15 cellular contexts compared by ENCODE assay signal in the genomic region with DNA sequence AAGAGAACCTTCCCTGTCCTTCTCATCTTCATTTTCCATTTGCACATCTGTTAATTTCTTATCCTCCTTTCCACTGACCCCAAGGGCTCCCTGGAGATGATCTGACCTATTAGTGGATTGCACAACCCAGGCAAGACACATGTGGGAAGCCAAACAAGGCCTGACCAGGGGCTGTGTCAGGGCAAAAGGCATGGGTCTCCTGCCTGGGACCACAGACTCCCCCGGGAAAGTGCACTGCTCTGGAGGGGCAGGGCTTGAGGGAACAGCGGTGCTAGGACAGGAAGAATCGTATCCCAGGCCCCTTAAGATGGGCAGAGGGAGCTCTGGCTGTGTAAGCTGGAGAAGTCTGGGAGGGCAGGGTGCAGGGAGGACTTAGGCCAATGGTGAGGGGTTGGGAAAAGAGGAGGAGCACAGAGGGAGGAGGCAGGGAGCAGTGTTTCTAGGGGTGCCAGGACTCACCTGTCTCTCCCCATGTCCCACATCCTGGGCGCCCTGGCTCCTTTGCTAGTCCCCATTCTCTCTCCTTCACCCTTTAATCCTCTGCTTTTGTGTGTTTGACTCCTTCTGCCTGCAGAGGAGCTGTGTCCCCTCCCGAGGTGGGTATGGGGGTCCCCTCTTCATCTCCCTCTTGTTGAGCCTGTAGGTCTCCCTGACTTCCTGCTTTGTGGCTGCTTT. TPM values are rescaled to one million over a fixed set of nuclear protein-coding genes. Genes with fewer than 3 reads are reported as not detected.
DNase-seq lines count a peak whose midpoint lies in the region; ATAC-seq, FAIRE-seq and TF ChIP-seq lines count a peak whose summit lies in the region.
"Had no signal": no experiment of that assay in that cellular context is flagged by ENCODE, and none has a peak within 500 bp of the region (broad histone marks: within the 10 kb centered on the region; RNA-seq: fewer than 3 reads in every experiment).

No MANE protein-coding gene starts in this region.

- H3K27me3 ChIP-seq in GM23338 (ENCODE audit: insufficient read depth) (no peaks in the 10 kb centered on the region), psoas muscle (ENCODE audit: insufficient read depth in 3 of 3, low read length in 2 of 3) (no peaks in the 10 kb centered on the region)
- H3K27me3 ChIP-seq: stomach had no signal

- H3K9me3 ChIP-seq in psoas muscle = no peaks in the 10 kb centered on the region
- H3K9me3 ChIP-seq: stomach had no signal

- ATAC-seq in GM23338 (no peak), left cardiac atrium (peak; percentile 22 to 48), psoas muscle (peak; percentile 11 to 62 (median 27)), GM18909 (IDR thresholded peaks at IDR 0.05; ENCODE audit: poor library complexity, unreplicated experiment) (no peak)
- ATAC-seq in activated T-helper 17 cell treated with anti-CD3 and anti-CD28 coated beads, Interleukin-2, amount 50 U/mL, for 72 hours (replicated peaks) = no peak
- ATAC-seq: HCT116 had no signal

- H3F3A ChIP-seq in GM23338 (replicated peaks; ENCODE audit: low read depth) = 0 out of 2 replicates have a peak, but pooled peaks cover 2% of the 10 kb centered on the region

- H3K79me2 ChIP-seq in GM23338 (replicated peaks; ENCODE audit: insufficient read depth) = peaks cover 40% of the 10 kb centered on the region

- FAIRE-seq in urothelium cell line (lab: Jason Lieb, UNC) = no peak

- H3K4me1 ChIP-seq in GM23338 (ENCODE audit: insufficient read depth) (peaks cover 21% of the 10 kb centered on the region), psoas muscle (no peaks in the 10 kb centered on the region)

- 0 out of 2 replicates have a peak overlapping the region, but pooled peaks have one; percentile 39 for H3K27ac ChIP-seq in GM23338 (ENCODE audit: low read depth)
- H3K27ac ChIP-seq in psoas muscle = peak overlapping the region; percentile 3
- H3K27ac ChIP-seq: stomach had no signal

- H3K4me3 Mint-ChIP-seq in GM23338 = no peak overlapping the region; the same call in 2 of the 3 replicates
- peak overlapping the region; percentile 11 for H3K4me3 Mint-ChIP-seq in activated T-helper 17 cell treated with anti-CD3 and anti-CD28 coated beads, Interleukin-2, amount 50 U/mL, for 72 hours
- no peak overlapping the region for H3K4me3 Mint-ChIP-seq in activated T-helper 2 cell treated with anti-CD3 and anti-CD28 coated beads, Interferon-gamma antibody, Interleukin-2, Interleukin-4, amounts not matched to agents 10 μg/mL and 5 μg/mL and 100 μg/mL, durations not matched to agents 14 hours and 24 hours and 36 hours (ENCODE audit: low read depth)
- H3K4me3 Mint-ChIP-seq: memory B cell had no signal

- peaks cover 27% of the 10 kb centered on the region for H4K20me1 ChIP-seq in GM23338 (replicated peaks; ENCODE audit: insufficient read depth)

- no peak overlapping the region for H3K4me2 ChIP-seq in GM23338

- peaks cover 4% of the 10 kb centered on the region; the same call in 1 of the 2 replicates for H3K36me3 ChIP-seq in GM23338 (ENCODE audit: insufficient read depth)
- H3K36me3 ChIP-seq in psoas muscle (ENCODE audit: insufficient read depth in 1 of 2, low read depth in 1 of 2) = peaks cover 0 to 26% of the 10 kb centered on the region in 2 donors

- H3K36me3 Mint-ChIP-seq in GM23338 (ENCODE audit: low read depth) = peaks cover 68% of the 10 kb centered on the region
- peaks cover 33% of the 10 kb centered on the region for H3K36me3 Mint-ChIP-seq in activated T-helper 17 cell treated with anti-CD3 and anti-CD28 coated beads, Interleukin-2, amount 50 U/mL, for 72 hours (ENCODE audit: low read depth)
- no peaks in the 10 kb centered on the region for H3K36me3 Mint-ChIP-seq in activated T-helper 2 cell treated with anti-CD3 and anti-CD28 coated beads, Interferon-gamma antibody, Interleukin-2, Interleukin-4, amounts not matched to agents 10 μg/mL and 5 μg/mL and 100 μg/mL, durations not matched to agents 14 hours and 24 hours and 36 hours (ENCODE audit: low read depth)
- H3K36me3 Mint-ChIP-seq: memory B cell had no signal

- peaks cover 17% of the 10 kb centered on the region for H3K27me3 Mint-ChIP-seq in GM23338 (ENCODE audit: insufficient read depth, low read depth, poor library complexity)
- H3K27me3 Mint-ChIP-seq in activated T-helper 17 cell treated with anti-CD3 and anti-CD28 coated beads, Interleukin-2, amount 50 U/mL, for 72 hours = no peaks in the 10 kb centered on the region
- no peaks in the 10 kb centered on the region for H3K27me3 Mint-ChIP-seq in activated T-helper 2 cell treated with anti-CD3 and anti-CD28 coated beads, Interferon-gamma antibody, Interleukin-2, Interleukin-4, amounts not matched to agents 10 μg/mL and 5 μg/mL and 100 μg/mL, durations not matched to agents 14 hours and 24 hours and 36 hours (ENCODE audit: low read depth)

- no peak for DNase-seq in GM23338 (ENCODE audit: low spot score)
- peak; percentile 38 for DNase-seq in left cardiac atrium
- peak in 1 of 2 donors; percentile 75 for DNase-seq in psoas muscle
- no peak for DNase-seq in SW 1271 (lab: John Stamatoyannopoulos, UW)
- DNase-seq in activated T-helper 2 cell treated with anti-CD3 and anti-CD28 coated beads, Interferon-gamma antibody, Interleukin-2, Interleukin-4, amounts not matched to agents 10 μg/mL and 5 μg/mL and 100 μg/mL, durations not matched to agents 14 hours and 24 hours and 36 hours (ENCODE audit: low spot score) = no peak
- DNase-seq in urothelium cell line (ENCODE audit: low spot score) = no peak
- DNase-seq: AML-193, cortex of kidney, NCI-H1694, NCI-H510A, stomach had no signal

- TF ChIP-seq CTCF in GM23338 (conservative IDR thresholded peaks at IDR 0.05; ENCODE audit: low read depth in 2 of 2) (no peak), psoas muscle (IDR thresholded peaks at IDR 0.05) (no peak)

- no peak overlapping the region for H3K27ac Mint-ChIP-seq in GM23338
- H3K27ac Mint-ChIP-seq in activated T-helper 17 cell treated with anti-CD3 and anti-CD28 coated beads, Interleukin-2, amount 50 U/mL, for 72 hours = peak overlapping the region; percentile 82
- no peak overlapping the region for H3K27ac Mint-ChIP-seq in activated T-helper 2 cell treated with anti-CD3 and anti-CD28 coated beads, Interferon-gamma antibody, Interleukin-2, Interleukin-4, amounts not matched to agents 10 μg/mL and 5 μg/mL and 100 μg/mL, durations not matched to agents 14 hours and 24 hours and 36 hours
- H3K27ac Mint-ChIP-seq: memory B cell had no signal

- H3K9me3 Mint-ChIP-seq in GM23338 = no peaks in the 10 kb centered on the region
- no peaks in the 10 kb centered on the region for H3K9me3 Mint-ChIP-seq in activated T-helper 17 cell treated with anti-CD3 and anti-CD28 coated beads, Interleukin-2, amount 50 U/mL, for 72 hours
- no peaks in the 10 kb centered on the region for H3K9me3 Mint-ChIP-seq in activated T-helper 2 cell treated with anti-CD3 and anti-CD28 coated beads, Interferon-gamma antibody, Interleukin-2, Interleukin-4, amounts not matched to agents 10 μg/mL and 5 μg/mL and 100 μg/mL, durations not matched to agents 14 hours and 24 hours and 36 hours
- H3K9me3 Mint-ChIP-seq: memory B cell had no signal

- peaks cover 44% of the 10 kb centered on the region for H3K4me1 Mint-ChIP-seq in GM23338
- H3K4me1 Mint-ChIP-seq in activated T-helper 17 cell treated with anti-CD3 and anti-CD28 coated beads, Interleukin-2, amount 50 U/mL, for 72 hours = peaks cover 47% of the 10 kb centered on the region
- H3K4me1 Mint-ChIP-seq in activated T-helper 2 cell treated with anti-CD3 and anti-CD28 coated beads, Interferon-gamma antibody, Interleukin-2, Interleukin-4, amounts not matched to agents 10 μg/mL and 5 μg/mL and 100 μg/mL, durations not matched to agents 14 hours and 24 hours and 36 hours (ENCODE audit: low read depth) = peaks cover 25% of the 10 kb centered on the region

- H2AFZ ChIP-seq in GM23338 = no peak overlapping the region

- H3K4me3 ChIP-seq in GM23338 = no peak overlapping the region
- no peak overlapping the region for H3K4me3 ChIP-seq in psoas muscle
- H3K4me3 ChIP-seq: stomach had no signal

- intact Hi-C loops in left cardiac atrium (cut with DNase I) = no loop called here
- intact Hi-C loops in psoas muscle (cut with DNase I) = no loop called here
- intact Hi-C loops in activated T-helper 2 cell treated with anti-CD3 and anti-CD28 coated beads, Interferon-gamma antibody, Interleukin-2, Interleukin-4, amounts not matched to agents 10 μg/mL and 5 μg/mL and 100 μg/mL, durations not matched to agents 14 hours and 24 hours and 36 hours (cut with micrococcal nuclease) = no loop called here

- WGBS in psoas muscle, 3 donors = 78 to 85% (median 79%) methylated on average over 5 of the region's 5 CpGs

- H3K9me2 ChIP-seq in GM23338 (ENCODE audit: insufficient read depth) = no peaks in the 10 kb centered on the region

TF ChIP-seq in GM23338, 12 proteins besides CTCF, POLR2A, EP300 and RAD21 (continues in another document):
- TF ChIP-seq EZH2 (IDR thresholded peaks at IDR 0.05; ENCODE audit: low read depth, unreplicated experiment) = no peak
- no peak for TF ChIP-seq STAT1 (IDR thresholded peaks at IDR 0.05; ENCODE audit: unreplicated experiment)
- TF ChIP-seq, protein P1, sequence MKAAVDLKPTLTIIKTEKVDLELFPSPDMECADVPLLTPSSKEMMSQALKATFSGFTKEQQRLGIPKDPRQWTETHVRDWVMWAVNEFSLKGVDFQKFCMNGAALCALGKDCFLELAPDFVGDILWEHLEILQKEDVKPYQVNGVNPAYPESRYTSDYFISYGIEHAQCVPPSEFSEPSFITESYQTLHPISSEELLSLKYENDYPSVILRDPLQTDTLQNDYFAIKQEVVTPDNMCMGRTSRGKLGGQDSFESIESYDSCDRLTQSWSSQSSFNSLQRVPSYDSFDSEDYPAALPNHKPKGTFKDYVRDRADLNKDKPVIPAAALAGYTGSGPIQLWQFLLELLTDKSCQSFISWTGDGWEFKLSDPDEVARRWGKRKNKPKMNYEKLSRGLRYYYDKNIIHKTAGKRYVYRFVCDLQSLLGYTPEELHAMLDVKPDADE (IDR thresholded peaks at IDR 0.05) = no peak

RNA-seq across cellular contexts. Expression of a gene that starts 25.3 kb away (rescaled TPM):
- 83.1 and 83.9 TPM in 2 replicates for total RNA-seq in GM23338 (2014; rRNA removed; shearing (Covaris generic))
- polyA plus RNA-seq in GM23338 (2016; fragmentation: Nextera tagmentation; extraction: Ambion mirVana) (23.0 and 30.8 TPM in 2 replicates), psoas muscle (1 to 10 TPM; 1.9 to 3.1 (median 2.8) TPM)
- 10 to 100 TPM; 17.2 to 19.2 TPM for total RNA-seq in activated T-helper 17 cell treated with anti-CD3 and anti-CD28 coated beads, Interleukin-2, amount 50 U/mL, for 72 hours
- total RNA-seq in left cardiac atrium (10 to 100 TPM; 29.4 to 37.7 TPM), psoas muscle (1 to 10 TPM; 5.2 to 8.2 (median 6.5) TPM)
- 1.0 and 1.9 TPM in 2 replicates for total RNA-seq in activated T-helper 2 cell treated with anti-CD3 and anti-CD28 coated beads, Interferon-gamma antibody, Interleukin-2, Interleukin-4, amounts not matched to agents 10 μg/mL and 5 μg/mL and 100 μg/mL, durations not matched to agents 14 hours and 24 hours and 36 hours

Comparison
In these comparisons a context has a peak if more than half of its experiments do, and no peak if none do; other contexts are left out.
1. ATAC-seq: peak in left cardiac atrium (2 of 2) and psoas muscle (4 of 4); none in GM23338 (single experiment), activated T-helper 17 cell treated with anti-CD3 and anti-CD28 coated beads, Interleukin-2, amount 50 U/mL, for 72 hours (single experiment) and GM18909 (single experiment).